ENCODE assay signal across 8 cellular contexts in genomic region chr1:36420836-36421317, GRCh38. TPM values are rescaled to one million over a fixed set of nuclear protein-coding genes. Genes with fewer than 3 reads are reported as not detected.
DNase-seq lines count a peak whose midpoint lies in the region; ATAC-seq, FAIRE-seq and TF ChIP-seq lines count a peak whose summit lies in the region.

No MANE protein-coding gene starts in this region.

- peaks cover 5% of the 10 kb centered on the region for H3K36me3 Mint-ChIP-seq in osteocyte (ENCODE audit: unreplicated experiment)

- in situ Hi-C loops in SK-MEL-5 (cut with HindIII; ENCODE audit: low pct_unique_long_range_greater_than_20kb, low sequenced_read_pairs) = no loop called here

- no peak overlapping the region for H3K4me3 Mint-ChIP-seq in osteocyte (ENCODE audit: unreplicated experiment)

- H3K36me3 ChIP-seq in testis (ENCODE audit: low read depth, missing control alignments) = no peaks in the 10 kb centered on the region

- ATAC-seq in A549 (peak; percentile 98 to 99), GM19328 (IDR thresholded peaks at IDR 0.05; ENCODE audit: unreplicated experiment) (peak; percentile 60)

- H3K9me3 Mint-ChIP-seq in osteocyte (ENCODE audit: unreplicated experiment) = no peaks in the 10 kb centered on the region

- peaks cover 7% of the 10 kb centered on the region; the same call in 2 of the 3 replicates for H3K4me1 ChIP-seq in A549
- peaks cover 29% of the 10 kb centered on the region for H3K4me1 ChIP-seq in testis

- CTCF ChIA-PET in A549 (lab: Yijun Ruan, JAX) = interaction anchor here (0.7 to 5.8 kb wide), 15 partner anchors 9 to 271 kb away, joined by 3 to 53 read pairs (median 4); partner anchors contain the start of genes LSM10 and TRAPPC3

- 12% methylated on average over 13 of the region's 13 CpGs for WGBS in A549 (ENCODE audit: missing lambda C conversion rate)
- WGBS in testis, 2 donors = 24 to 26% methylated on average over 13 of the region's 13 CpGs

- intact Hi-C loops in testis (cut with DNase I; ENCODE audit: low total_unique reads) = no loop called here

- peak overlapping the region; percentile 36 for H3K27ac Mint-ChIP-seq in osteocyte (ENCODE audit: unreplicated experiment)

- H3K4me3 ChIP-seq in A549 = no peak overlapping the region
- no peak overlapping the region for H3K4me3 ChIP-seq in NB4 (ENCODE audit: low read depth, low read length)
- no peak overlapping the region for H3K4me3 ChIP-seq in testis

- H3K9me3 ChIP-seq in A549 = no peaks in the 10 kb centered on the region
- no peaks in the 10 kb centered on the region for H3K9me3 ChIP-seq in testis

- TF ChIP-seq RAD21 in A549 (conservative IDR thresholded peaks at IDR 0.05 in 1 of 2, IDR thresholded peaks at IDR 0.05 in 1 of 2) = peak; percentile 91 to 95

- no peak for TF ChIP-seq POLR2A in A549 (IDR thresholded peaks at IDR 0.05; ENCODE audit: low read length)
- TF ChIP-seq POLR2A in NB4 (IDR thresholded peaks at IDR 0.05; ENCODE audit: extremely low read depth, insufficient read length) = no peak
- TF ChIP-seq POLR2A in testis (IDR thresholded peaks at IDR 0.05) = no peak

- 0 out of 3 replicates have a peak overlapping the region, but pooled peaks have one; percentile 22 for H3K4me2 ChIP-seq in A549

- H3K4me1 Mint-ChIP-seq in osteocyte (ENCODE audit: unreplicated experiment) = peaks cover 6% of the 10 kb centered on the region

- DNase-seq in A549 (ENCODE audit: low read depth in 1 of 2, low spot score in 1 of 2) = peak; percentile 42 to 80
- peak; percentile 86 for DNase-seq in NB4 (ENCODE audit: low read depth)
- peak; percentile 84 for DNase-seq in SK-MEL-5 (ENCODE audit: low read depth, low spot score)
- DNase-seq in activated gamma-delta T cell (lab: John Stamatoyannopoulos, UW) = peak; percentile 67
- DNase-seq in foreskin melanocyte = peak; percentile 70
- peak; percentile 96 for DNase-seq in osteocyte (ENCODE audit: extremely low spot score, unreplicated experiment)
- peak; percentile 92 for DNase-seq in testis

- H3K27me3 Mint-ChIP-seq in osteocyte (ENCODE audit: unreplicated experiment) = no peaks in the 10 kb centered on the region

- TF ChIP-seq CTCF in A549 (IDR thresholded peaks at IDR 0.05) = peak; percentile 78
- TF ChIP-seq CTCF in NB4 (IDR thresholded peaks at IDR 0.05; ENCODE audit: low read depth, low read length) = peak; percentile 95
- peak; percentile 93 for TF ChIP-seq CTCF in osteocyte (IDR thresholded peaks at IDR 0.05)
- peak; percentile 79 to 92 (median 92) for TF ChIP-seq CTCF in testis (IDR thresholded peaks at IDR 0.05)

- H3K27ac ChIP-seq in A549 (peak overlapping the region; percentile 48 to 75; a peak in 5 of 6 replicates), testis (peak overlapping the region; percentile 26 to 63)

- POLR2A ChIA-PET in A549 (lab: Yijun Ruan, JAX) = interaction anchor here (0.6 kb wide), 1 partner anchor 31 kb away, joined by 4 read pairs; no protein-coding TSS in a partner anchor

- no peak for TF ChIP-seq EP300 in A549 (IDR thresholded peaks at IDR 0.05)

- no peaks in the 10 kb centered on the region for H3K27me3 ChIP-seq in testis

- FAIRE-seq in A549 (lab: Jason Lieb, UNC) = peak; percentile 49

TF ChIP-seq in A549, 52 proteins besides CTCF, POLR2A, EP300 and RAD21:
- TF ChIP-seq BCL3 (IDR thresholded peaks at IDR 0.05) = no peak
- TF ChIP-seq SMC3 (IDR thresholded peaks at IDR 0.05) = peak; percentile 83
- TF ChIP-seq KDM1A (IDR thresholded peaks at IDR 0.05; ENCODE audit: low read depth) = no peak

RNA-seq across cellular contexts. Expression of gene LSM10, which starts 23.2 kb away (rescaled TPM):
- polyA plus RNA-seq in A549 (2011; rRNA removed) (44.3 and 54.9 TPM in 2 replicates), A549 (2017; fragmentation: RNase III; extraction: RNeasy Plus Mini Kit Qiagen cat#74134 plus additional on column Dnase treatment) (40.3 to 43.3 TPM (median 40.7 TPM) in 3 replicates), testis (ENCODE audit: insufficient read depth, low read depth, low replicate concordance) (69.1 TPM)
- 107 and 112 TPM in 2 replicates for polyA plus RNA-seq in A549 (2012; cell fraction: cytosol; rRNA removed)
- polyA plus RNA-seq in A549 (2012; cell fraction: nucleus; rRNA removed) = 43.2 and 51.7 TPM in 2 replicates
- 30.2 and 39.9 TPM in 2 replicates for polyA minus RNA-seq in A549 (2011; rRNA and poly(A)+ RNA removed)
- total RNA-seq in SK-MEL-5 (2014; rRNA removed; shearing (Covaris generic)) = 5.3 and 6.3 TPM in 2 replicates
- 73.2 and 77.8 TPM in 2 replicates for polyA plus RNA-seq in SK-MEL-5 (2015; cell fraction: cytosol; rRNA removed)
- polyA plus RNA-seq in SK-MEL-5 (2015; cell fraction: nucleus; rRNA removed) = 11.9 and 16.9 TPM in 2 replicates
- total RNA-seq in osteocyte (46.5 and 48.2 TPM in 2 replicates), testis (100 to 1,000 TPM in 1 of 2 donors, 10 to 100 TPM in 1; 73.6 to 106 TPM)

RNA-seq across cellular contexts. Expression of gene OSCP1, which starts 29.4 kb away (rescaled TPM):
- polyA plus RNA-seq in A549 (2011; rRNA removed) (6.6 and 6.8 TPM in 2 replicates), A549 (2017; fragmentation: RNase III; extraction: RNeasy Plus Mini Kit Qiagen cat#74134 plus additional on column Dnase treatment) (4.0 to 4.8 TPM (median 4.6 TPM) in 3 replicates), testis (ENCODE audit: insufficient read depth, low read depth, low replicate concordance) (199 TPM)
- polyA plus RNA-seq in A549 (2012; cell fraction: cytosol; rRNA removed) = 3.3 and 3.4 TPM in 2 replicates
- polyA plus RNA-seq in A549 (2012; cell fraction: nucleus; rRNA removed) = 1.8 and 4.3 TPM in 2 replicates
- polyA minus RNA-seq in A549 (2011; rRNA and poly(A)+ RNA removed) = 6.7 and 7.8 TPM in 2 replicates
- total RNA-seq in SK-MEL-5 (2014; rRNA removed; shearing (Covaris generic)) = 3.2 and 5.2 TPM in 2 replicates
- 2.2 and 2.6 TPM in 2 replicates for polyA plus RNA-seq in SK-MEL-5 (2015; cell fraction: cytosol; rRNA removed)
- polyA plus RNA-seq in SK-MEL-5 (2015; cell fraction: nucleus; rRNA removed) = 1.1 TPM in 1 of 2 replicates, not detected in the other
- total RNA-seq in osteocyte (5.0 and 7.1 TPM in 2 replicates), testis (10 to 100 TPM; 50.7 to 72.1 TPM)

RNA-seq across cellular contexts. Expression of gene STK40, which starts 35.2 kb away (rescaled TPM):
- polyA plus RNA-seq in A549 (2011; rRNA removed) = 8.9 and 10.5 TPM in 2 replicates
- 10.0 and 12.0 TPM in 2 replicates for polyA plus RNA-seq in A549 (2012; cell fraction: cytosol; rRNA removed)
- 22.8 and 25.9 TPM in 2 replicates for polyA plus RNA-seq in A549 (2012; cell fraction: nucleus; rRNA removed)
- polyA plus RNA-seq in A549 (2017; fragmentation: RNase III; extraction: RNeasy Plus Mini Kit Qiagen cat#74134 plus additional on column Dnase treatment) = 6.0 to 7.6 TPM (median 6.8 TPM) in 3 replicates
- 12.3 and 15.2 TPM in 2 replicates for polyA minus RNA-seq in A549 (2011; rRNA and poly(A)+ RNA removed)
- 14.5 and 14.6 TPM in 2 replicates for total RNA-seq in SK-MEL-5 (2014; rRNA removed; shearing (Covaris generic))
- polyA plus RNA-seq in SK-MEL-5 (2015; cell fraction: cytosol; rRNA removed) = 55.8 TPM in 2 replicates
- 29.8 and 36.3 TPM in 2 replicates for polyA plus RNA-seq in SK-MEL-5 (2015; cell fraction: nucleus; rRNA removed)
- 42.0 and 45.0 TPM in 2 replicates for total RNA-seq in osteocyte
- 100 to 1,000 TPM; 140 to 159 TPM for total RNA-seq in testis
- 126 TPM for polyA plus RNA-seq in testis (ENCODE audit: insufficient read depth, low read depth, low replicate concordance)

RNA-seq across cellular contexts. Expression of gene MRPS15, which starts 43.3 kb away (rescaled TPM):
- polyA plus RNA-seq in A549 (2011; rRNA removed) (67.5 and 79.7 TPM in 2 replicates), A549 (2017; fragmentation: RNase III; extraction: RNeasy Plus Mini Kit Qiagen cat#74134 plus additional on column Dnase treatment) (70.5 to 74.7 TPM (median 73.9 TPM) in 3 replicates), testis (ENCODE audit: insufficient read depth, low read depth, low replicate concordance) (349 TPM)
- 71.1 and 76.6 TPM in 2 replicates for polyA plus RNA-seq in A549 (2012; cell fraction: cytosol; rRNA removed)
- polyA plus RNA-seq in A549 (2012; cell fraction: nucleus; rRNA removed) = 33.4 and 36.7 TPM in 2 replicates
- 14.9 and 15.4 TPM in 2 replicates for polyA minus RNA-seq in A549 (2011; rRNA and poly(A)+ RNA removed)
- total RNA-seq in SK-MEL-5 (2014; rRNA removed; shearing (Covaris generic)) = 99.6 and 113 TPM in 2 replicates
- polyA plus RNA-seq in SK-MEL-5 (2015; cell fraction: cytosol; rRNA removed) = 93.7 and 112 TPM in 2 replicates
- 33.4 and 58.1 TPM in 2 replicates for polyA plus RNA-seq in SK-MEL-5 (2015; cell fraction: nucleus; rRNA removed)
- total RNA-seq in osteocyte (59.0 and 64.4 TPM in 2 replicates), testis (100 to 1,000 TPM; 101 to 126 TPM)
